Comparison of ENCODE assay signal across 8 cellular contexts in the genomic region with DNA sequence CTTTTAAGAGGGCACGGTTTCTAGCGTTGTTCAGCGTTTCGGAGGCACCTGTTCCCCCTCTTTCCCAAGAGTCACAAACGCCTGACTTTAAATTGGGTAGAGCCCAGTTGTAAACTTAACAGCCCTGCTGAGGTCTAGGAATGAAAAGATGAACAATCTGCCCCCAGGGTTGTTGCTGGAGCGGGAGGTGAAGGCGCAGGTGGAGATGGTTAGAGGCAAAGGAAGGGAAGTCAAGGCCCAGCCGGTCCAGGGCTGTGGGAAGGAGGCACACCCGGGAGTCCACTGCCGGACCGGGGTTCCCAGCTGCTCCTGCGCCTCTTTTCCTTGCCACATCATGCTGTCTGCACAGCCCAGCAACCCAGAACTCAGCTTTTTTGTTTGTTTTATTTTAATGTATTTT. TPM values are rescaled to one million over a fixed set of nuclear protein-coding genes. Genes with fewer than 3 reads are reported as not detected.
DNase-seq lines count a peak whose midpoint lies in the region; ATAC-seq and TF ChIP-seq lines count a peak whose summit lies in the region.

No MANE protein-coding gene starts in this region.

- no peaks in the 10 kb centered on the region for H3K9me3 ChIP-seq in DOHH2 (ENCODE audit: control insufficient read depth, insufficient read depth, low read length)
- H3K9me3 ChIP-seq in SJCRH30 (replicated peaks) = no peaks in the 10 kb centered on the region
- H3K9me3 ChIP-seq in parathyroid adenoma (ENCODE audit: control insufficient read depth, low read length) = no peaks in the 10 kb centered on the region

- H3F3A ChIP-seq in DOHH2 (ENCODE audit: control insufficient read depth, insufficient read depth) = no peaks in the 10 kb centered on the region

- no peak for DNase-seq in SJCRH30
- no peak for DNase-seq in fibroblast of pulmonary artery (ENCODE audit: low read depth)
- DNase-seq in cortex of kidney (lab: John Stamatoyannopoulos, UW) = no peak
- no peak for DNase-seq in NCI-H1105 (lab: John Stamatoyannopoulos, UW)
- DNase-seq in MV-4-11 (lab: John Stamatoyannopoulos, UW) = no peak

- no peak for ATAC-seq in HG02798 (IDR thresholded peaks at IDR 0.05; ENCODE audit: poor library complexity, unreplicated experiment)

- H3K4me3 ChIP-seq in DOHH2 (ENCODE audit: low read length) (peak overlapping the region; percentile 78), SJCRH30 (peak overlapping the region; percentile 81), fibroblast of pulmonary artery (replicated peaks; ENCODE audit: low read depth, low read length) (peak overlapping the region; percentile 67), parathyroid adenoma (ENCODE audit: low read depth, low read length) (peak overlapping the region; percentile 77)

- no peaks in the 10 kb centered on the region for H3K79me2 ChIP-seq in DOHH2 (ENCODE audit: control insufficient read depth, low read length)
- H3K79me2 ChIP-seq in parathyroid adenoma = peaks cover 8% of the 10 kb centered on the region

- H3K9me2 ChIP-seq in DOHH2 (replicated peaks; ENCODE audit: control insufficient read depth, low read length) = no peaks in the 10 kb centered on the region

- H3K27ac ChIP-seq in DOHH2 (ENCODE audit: low read depth, low read length) = no peak overlapping the region
- H3K27ac ChIP-seq in SJCRH30 = peak overlapping the region; percentile 73
- H3K27ac ChIP-seq in parathyroid adenoma = peak overlapping the region; percentile 80

- no peak overlapping the region for H3K9ac ChIP-seq in parathyroid adenoma

- H3K4me2 ChIP-seq in DOHH2 (ENCODE audit: low read length) (peak overlapping the region; percentile 88), parathyroid adenoma (ENCODE audit: low read length) (peak overlapping the region; percentile 86)

- H3K4me1 ChIP-seq in DOHH2 (ENCODE audit: control insufficient read depth, low read length) (peaks cover 15% of the 10 kb centered on the region), SJCRH30 (peaks cover 49% of the 10 kb centered on the region), parathyroid adenoma (peaks cover 55% of the 10 kb centered on the region)

- H3K27me3 ChIP-seq in DOHH2 (ENCODE audit: control insufficient read depth, low read length) = peaks cover 8% of the 10 kb centered on the region
- H3K27me3 ChIP-seq in SJCRH30 = no peaks in the 10 kb centered on the region
- H3K27me3 ChIP-seq in parathyroid adenoma (ENCODE audit: control insufficient read depth, insufficient read depth, low read length) = no peaks in the 10 kb centered on the region

- peak overlapping the region; percentile 98 for H2AFZ ChIP-seq in parathyroid adenoma

- no peaks in the 10 kb centered on the region for H4K20me1 ChIP-seq in DOHH2 (ENCODE audit: control insufficient read depth, insufficient read depth, low read depth, low read length)

- H3K36me3 ChIP-seq in DOHH2 (ENCODE audit: control insufficient read depth, low read length) (no peaks in the 10 kb centered on the region), SJCRH30 (no peaks in the 10 kb centered on the region), parathyroid adenoma (ENCODE audit: control insufficient read depth, insufficient read depth, low read length) (no peaks in the 10 kb centered on the region)

- TF ChIP-seq CTCF in DOHH2 (IDR thresholded peaks at IDR 0.05; ENCODE audit: low read depth, low read length, poor library complexity, severe bottlenecking) = no peak
- TF ChIP-seq CTCF in fibroblast of pulmonary artery (IDR thresholded peaks at IDR 0.05; ENCODE audit: low read length, missing control alignments) = no peak
- no peak for TF ChIP-seq CTCF in parathyroid adenoma (IDR thresholded peaks at IDR 0.05)

RNA-seq across cellular contexts. Expression of a gene that starts 0.8 kb away (rescaled TPM):
- 259 and 261 TPM in 2 replicates for total RNA-seq in SJCRH30 (2014; rRNA removed; shearing (Covaris generic))

RNA-seq across cellular contexts. Expression of a gene that starts 45.0 kb away (rescaled TPM):
- 37.7 and 40.4 TPM in 2 replicates for total RNA-seq in SJCRH30 (2014; rRNA removed; shearing (Covaris generic))

RNA-seq across cellular contexts. Expression of a gene that starts 52.5 kb away (rescaled TPM):
- 0.13 TPM in 1 of 2 replicates, not detected in the other for total RNA-seq in SJCRH30 (2014; rRNA removed; shearing (Covaris generic))

RNA-seq across cellular contexts. Expression of a gene that starts 52.6 kb away (rescaled TPM):
- not detected in 2 replicates for total RNA-seq in SJCRH30 (2014; rRNA removed; shearing (Covaris generic))
